ENCODE assay signal across 24 cellular contexts in genomic region chr4:48120132-48120531, GRCh38. TPM values are rescaled to one million over a fixed set of nuclear protein-coding genes. Genes with fewer than 3 reads are reported as not detected.
DNase-seq lines count a peak whose midpoint lies in the region; ATAC-seq, FAIRE-seq and TF ChIP-seq lines count a peak whose summit lies in the region.
"Had no signal": no experiment of that assay in that cellular context is flagged by ENCODE, and none has a peak within 500 bp of the region (broad histone marks: within the 10 kb centered on the region; RNA-seq: fewer than 3 reads in every experiment).

No MANE protein-coding gene starts in this region.

- no peaks in the 10 kb centered on the region for H3F3A ChIP-seq in SK-N-SH (replicated peaks; ENCODE audit: insufficient read depth)

- H3K4me2 ChIP-seq in SK-N-SH (no peak overlapping the region), parathyroid adenoma (ENCODE audit: low read length) (no peak overlapping the region), osteoblast (ENCODE audit: insufficient read depth, low read length) (no peak overlapping the region)
- H3K4me2 ChIP-seq: A549; BLaER1 treated with 17β-estradiol and CSF1 and Interleukin-3, amounts not matched to agents 10 nM and 100 nM had no signal

- DNase-seq in SK-N-SH, result no peak
- DNase-seq in frontal cortex (ENCODE audit: low spot score in 2 of 2), result no peak
- no peak for DNase-seq in osteoblast (ENCODE audit: insufficient read length, low spot score, missing footprints)
- DNase-seq in H4 (ENCODE audit: low spot score), result no peak
- no peak for DNase-seq in midbrain (lab: John Stamatoyannopoulos, UW)
- DNase-seq: ACHN; AML-193; BE2C; CD4-positive, alpha-beta T cell; CD8-positive, alpha-beta memory T cell; DMS 273 treated with DMSO at 0.1 percent for 48 hours; DMS79; EL; GF-D8; GOT3; H7; HCEC 1CT had no signal

- H3K9me3 ChIP-seq in SK-N-SH, result no peaks in the 10 kb centered on the region
- no peaks in the 10 kb centered on the region for H3K9me3 ChIP-seq in parathyroid adenoma (ENCODE audit: control insufficient read depth, low read length)
- no peaks in the 10 kb centered on the region for H3K9me3 ChIP-seq in osteoblast (ENCODE audit: low read depth, low read length)
- H3K9me3 ChIP-seq: A549; BE2C; BLaER1 treated with 17β-estradiol and CSF1 and Interleukin-3, amounts not matched to agents 10 nM and 100 nM had no signal

- peak; percentile 67 for FAIRE-seq in frontal cortex (lab: Jason Lieb, UNC)
- FAIRE-seq: A549, D721Med, GM12891 had no signal

- no peak overlapping the region for H3K9ac ChIP-seq in SK-N-SH
- no peak overlapping the region for H3K9ac ChIP-seq in parathyroid adenoma
- H3K9ac ChIP-seq: BLaER1 treated with 17β-estradiol and CSF1 and Interleukin-3, amounts not matched to agents 10 nM and 100 nM had no signal

- H3K27ac ChIP-seq in SK-N-SH (ENCODE audit: low read depth in 2 of 2, low read length in 1 of 2) (no peak overlapping the region), parathyroid adenoma (peak overlapping the region; percentile 58), osteoblast (ENCODE audit: low read depth, low read length) (no peak overlapping the region)
- H3K27ac ChIP-seq: 22Rv1; A549; BLaER1 treated with 17β-estradiol and CSF1 and Interleukin-3, amounts not matched to agents 10 nM and 100 nM had no signal

- POLR2A ChIA-PET in SK-N-SH (lab: Yijun Ruan, JAX), result no interaction called here

- H3K36me3 ChIP-seq in SK-N-SH (replicated peaks in 1 of 2; ENCODE audit: control insufficient read depth in 1 of 2, insufficient read depth in 2 of 2, low read length in 1 of 2) (no peaks in the 10 kb centered on the region), parathyroid adenoma (ENCODE audit: control insufficient read depth, insufficient read depth, low read length) (no peaks in the 10 kb centered on the region), osteoblast (ENCODE audit: insufficient read depth, low read length) (no peaks in the 10 kb centered on the region)
- H3K36me3 ChIP-seq: BE2C; BLaER1 treated with 17β-estradiol and CSF1 and Interleukin-3, amounts not matched to agents 10 nM and 100 nM had no signal

- CTCF ChIA-PET in SK-N-SH (lab: Yijun Ruan, JAX), result interaction anchor here (0.6 to 1.4 kb wide), 2 partner anchors 11 to 793 kb away, joined by 3 to 4 read pairs; no protein-coding TSS in a partner anchor

- 85% methylated on average over 13 of the region's 13 CpGs for WGBS in SK-N-SH (ENCODE audit: low lambda C conversion rate)

- H3K4me1 ChIP-seq in SK-N-SH (ENCODE audit: control insufficient read depth in 1 of 2, insufficient read depth in 2 of 2, low read depth in 1 of 2, low read length in 1 of 2), result no peaks in the 10 kb centered on the region; a peak in 1 of 4 replicates
- H3K4me1 ChIP-seq in parathyroid adenoma, result peaks cover 26% of the 10 kb centered on the region
- H3K4me1 ChIP-seq in osteoblast (ENCODE audit: insufficient read depth, low read length), result no peaks in the 10 kb centered on the region
- H3K4me1 ChIP-seq: A549; BE2C; BLaER1 treated with 17β-estradiol and CSF1 and Interleukin-3, amounts not matched to agents 10 nM and 100 nM had no signal

- TF ChIP-seq CTCF in SK-N-SH (IDR thresholded peaks at IDR 0.05) (no peak), parathyroid adenoma (IDR thresholded peaks at IDR 0.05) (no peak), osteoblast (IDR thresholded peaks at IDR 0.05; ENCODE audit: extremely low read depth, low read depth, low read length) (no peak)

- H3K79me2 ChIP-seq in SK-N-SH (ENCODE audit: insufficient read depth) (no peaks in the 10 kb centered on the region), parathyroid adenoma (no peaks in the 10 kb centered on the region), osteoblast (ENCODE audit: insufficient read depth, low read length) (no peaks in the 10 kb centered on the region)

- no peaks in the 10 kb centered on the region for H3K9me2 ChIP-seq in SK-N-SH

- H2AFZ ChIP-seq in SK-N-SH (ENCODE audit: low read depth) (no peak overlapping the region), parathyroid adenoma (no peak overlapping the region), osteoblast (ENCODE audit: low read length) (no peak overlapping the region)

- TF ChIP-seq RAD21 in SK-N-SH (IDR thresholded peaks at IDR 0.05; ENCODE audit: low read length), result no peak

- H3K27me3 ChIP-seq in SK-N-SH (ENCODE audit: insufficient read depth) (no peaks in the 10 kb centered on the region), parathyroid adenoma (ENCODE audit: control insufficient read depth, insufficient read depth, low read length) (no peaks in the 10 kb centered on the region), osteoblast (ENCODE audit: insufficient read depth, low read length) (peaks cover 10% of the 10 kb centered on the region)
- H3K27me3 ChIP-seq: BLaER1 treated with 17β-estradiol and CSF1 and Interleukin-3, amounts not matched to agents 10 nM and 100 nM had no signal

- H3K4me3 ChIP-seq in SK-N-SH (ENCODE audit: low read depth in 2 of 2, low read length in 1 of 2), result no peak overlapping the region
- H3K4me3 ChIP-seq in parathyroid adenoma (ENCODE audit: low read depth, low read length), result no peak overlapping the region
- H3K4me3 ChIP-seq in osteoblast (ENCODE audit: insufficient read depth, low read length), result no peak overlapping the region
- H3K4me3 ChIP-seq: A549; BLaER1 treated with 17β-estradiol and CSF1 and Interleukin-3, amounts not matched to agents 10 nM and 100 nM had no signal

- H4K20me1 ChIP-seq in SK-N-SH (ENCODE audit: insufficient read depth), result no peaks in the 10 kb centered on the region
- H4K20me1 ChIP-seq in osteoblast (ENCODE audit: insufficient read depth, low read length), result no peaks in the 10 kb centered on the region
- H4K20me1 ChIP-seq: BLaER1 treated with 17β-estradiol and CSF1 and Interleukin-3, amounts not matched to agents 10 nM and 100 nM had no signal

- no peak for ATAC-seq in SK-N-SH treated with all-trans-retinoic acid at 6 μM for 48 hours
- ATAC-seq: A549 had no signal

- no peak for TF ChIP-seq EP300 in SK-N-SH (IDR thresholded peaks at IDR 0.05; ENCODE audit: borderline replicate concordance in 1 of 2, low read depth in 1 of 2, low read length in 1 of 2)

TF ChIP-seq in SK-N-SH treated with all-trans-retinoic acid at 6 μM for 48 hours, 23 proteins besides CTCF, POLR2A, EP300 and RAD21 (continues in another document):
- peak; percentile 73; the same call in 1 of the 2 replicates for TF ChIP-seq OSR1 (CRISPR knock-in tag; IDR thresholded peaks at IDR 0.05)
- no peak for TF ChIP-seq PATZ1 (CRISPR knock-in tag; IDR thresholded peaks at IDR 0.05; ENCODE audit: borderline replicate concordance)
- TF ChIP-seq ZNF565 (CRISPR knock-in tag; conservative IDR thresholded peaks at IDR 0.05; ENCODE audit: low read depth), result peak; percentile 85; the same call in 1 of the 2 replicates

TF ChIP-seq in SK-N-SH, 30 proteins besides CTCF, POLR2A, EP300 and RAD21:
- TF ChIP-seq GATA2 (CRISPR knock-in tag; IDR thresholded peaks at IDR 0.05) (no peak), MXI1 (IDR thresholded peaks at IDR 0.05; ENCODE audit: low read depth, low read length) (no peak)
TF ChIP-seq in SK-N-SH: peak in this region for 0.

RNA-seq across cellular contexts. Expression of gene TXK, which starts 13.9 kb away (rescaled TPM):
- polyA plus RNA-seq in SK-N-SH (2012; rRNA removed), result 0.60 and 0.61 TPM in 2 replicates
- 0.66 and 0.72 TPM in 2 replicates for polyA plus RNA-seq in SK-N-SH (2012; cell fraction: cytosol; rRNA removed)
- polyA plus RNA-seq in SK-N-SH (2012; cell fraction: nucleus; rRNA removed), result 0.93 and 1.4 TPM in 2 replicates
- total RNA-seq in frontal cortex (0.41 TPM), osteoblast (0.59 and 0.72 TPM in 2 replicates)
- 0.06 and 0.64 TPM in 2 replicates for total RNA-seq in H4 (2014; rRNA removed; shearing (Covaris generic))
- total RNA-seq: H7 had no signal
